1 cellular context compared by ENCODE assay signal in genomic region chr17:68085751-68086445, GRCh38.
TF ChIP-seq lines count a peak whose summit lies in the region.

No MANE protein-coding gene starts in this region.

TF ChIP-seq in K562, 482 proteins besides CTCF, POLR2A, EP300 and RAD21 (continued from another document):
- TF ChIP-seq MGA (IDR thresholded peaks at IDR 0.05), result no peak
- TF ChIP-seq BCL6 (CRISPR knock-in tag; IDR thresholded peaks at IDR 0.05), result no peak
- peak; percentile 72 for TF ChIP-seq MAFG (tag; conservative IDR thresholded peaks at IDR 0.05)
- no peak for TF ChIP-seq ZNF408 (CRISPR knock-in tag; IDR thresholded peaks at IDR 0.05; ENCODE audit: low read depth)
- no peak for TF ChIP-seq ILK (tag; IDR thresholded peaks at IDR 0.05; ENCODE audit: borderline replicate concordance, low read depth)
- TF ChIP-seq TBP (optimal IDR thresholded peaks at IDR 0.05; ENCODE audit: low read depth, low read length), result no peak
- peak; percentile 54; the same call in 1 of the 2 replicates for TF ChIP-seq ZNF24 (IDR thresholded peaks at IDR 0.05)
- no peak for TF ChIP-seq THRAP3 (IDR thresholded peaks at IDR 0.05; ENCODE audit: borderline replicate concordance)
- no peak for TF ChIP-seq MEF2A (IDR thresholded peaks at IDR 0.05; ENCODE audit: control insufficient read depth, low read depth, low read length)
- no peak for TF ChIP-seq TAF7 (tag; IDR thresholded peaks at IDR 0.05)
- TF ChIP-seq IFI16 (CRISPR knock-in tag; IDR thresholded peaks at IDR 0.05), result no peak
- TF ChIP-seq XRCC5 (IDR thresholded peaks at IDR 0.05; ENCODE audit: low read depth, low read length), result no peak
- no peak for TF ChIP-seq ZNF444 (CRISPR knock-in tag; IDR thresholded peaks at IDR 0.05)
- TF ChIP-seq HNRNPK (IDR thresholded peaks at IDR 0.05; ENCODE audit: low read depth, low read length, poor library complexity, severe bottlenecking), result no peak
- TF ChIP-seq HDAC6 (IDR thresholded peaks at IDR 0.05; ENCODE audit: low read depth, low read length), result no peak
- no peak for TF ChIP-seq BCLAF1 (IDR thresholded peaks at IDR 0.05; ENCODE audit: borderline replicate concordance in 1 of 2, control insufficient read depth in 1 of 2, low read depth in 2 of 2, low read length in 1 of 2)
- no peak for TF ChIP-seq BRCA1 (IDR thresholded peaks at IDR 0.05)
- no peak for TF ChIP-seq BRCA1 (CRISPR knock-in tag; IDR thresholded peaks at IDR 0.05)
- no peak for TF ChIP-seq SMARCA4 (IDR thresholded peaks at IDR 0.05)
- TF ChIP-seq ERF (CRISPR knock-in tag; IDR thresholded peaks at IDR 0.05), result no peak
- no peak for TF ChIP-seq E2F8 (IDR thresholded peaks at IDR 0.05; ENCODE audit: low read depth, partially characterized antibody)
- no peak for TF ChIP-seq ADNP (tag; IDR thresholded peaks at IDR 0.05)
- TF ChIP-seq NFE2L1 (tag; IDR thresholded peaks at IDR 0.05; ENCODE audit: borderline replicate concordance, low read depth), result no peak
- no peak for TF ChIP-seq GABPB2 (CRISPR knock-in tag; conservative IDR thresholded peaks at IDR 0.05)
- TF ChIP-seq CREB1 (IDR thresholded peaks at IDR 0.05), result no peak
- TF ChIP-seq CREB1 (CRISPR knock-in tag; IDR thresholded peaks at IDR 0.05), result no peak
- TF ChIP-seq MTA1 (IDR thresholded peaks at IDR 0.05; ENCODE audit: borderline replicate concordance), result no peak
- no peak for TF ChIP-seq CHD1 (IDR thresholded peaks at IDR 0.05; ENCODE audit: low read length)
- TF ChIP-seq ZNF280A (IDR thresholded peaks at IDR 0.05; ENCODE audit: low read depth, partially characterized antibody), result no peak
- TF ChIP-seq ZC3H4 (CRISPR knock-in tag; IDR thresholded peaks at IDR 0.05; ENCODE audit: borderline replicate concordance), result no peak
- peak; percentile 52 for TF ChIP-seq MAFK (IDR thresholded peaks at IDR 0.05; ENCODE audit: low read length)
- TF ChIP-seq MAFF (IDR thresholded peaks at IDR 0.05; ENCODE audit: low read length), result peak; percentile 63
- peak; percentile 88 for TF ChIP-seq ZNF316 (IDR thresholded peaks at IDR 0.05)
- no peak for TF ChIP-seq CREM (IDR thresholded peaks at IDR 0.05; ENCODE audit: low read depth)
- no peak for TF ChIP-seq CBX3 (IDR thresholded peaks at IDR 0.05; ENCODE audit: borderline replicate concordance in 1 of 2, low read length in 2 of 2)
- peak; percentile 85 for TF ChIP-seq C11orf30 (IDR thresholded peaks at IDR 0.05; ENCODE audit: low read depth)
- no peak for TF ChIP-seq HIVEP1 (CRISPR knock-in tag; IDR thresholded peaks at IDR 0.05)
- no peak for TF ChIP-seq ZMIZ1 (IDR thresholded peaks at IDR 0.05; ENCODE audit: low read depth in 2 of 2, low read length in 2 of 2)
- TF ChIP-seq KDM2B (CRISPR knock-in tag; IDR thresholded peaks at IDR 0.05), result no peak
- no peak for TF ChIP-seq TCFL5 (CRISPR knock-in tag; conservative IDR thresholded peaks at IDR 0.05)
- no peak for TF ChIP-seq USF2 (CRISPR knock-in tag; IDR thresholded peaks at IDR 0.05)
